ENCODE assay signal across 37 cellular contexts in the genomic region with DNA sequence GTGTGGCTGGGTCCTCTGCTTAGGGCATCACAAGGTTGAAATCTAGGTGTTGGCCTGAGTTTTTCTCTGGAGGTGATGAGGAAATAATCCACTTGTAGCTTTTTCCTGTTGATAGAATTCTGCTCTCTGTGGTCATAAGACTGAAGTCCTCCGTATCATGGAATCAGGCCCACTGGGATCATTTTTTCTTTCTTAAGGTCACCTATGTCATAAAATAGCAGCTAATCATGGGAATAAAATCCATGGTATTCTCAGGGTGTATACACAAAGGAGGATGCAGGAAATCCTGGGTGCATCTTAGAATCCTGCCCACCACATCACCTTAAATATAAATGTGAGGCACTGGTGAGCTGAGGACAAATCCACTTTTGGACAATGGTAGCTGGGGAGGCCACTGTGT.
DNase-seq lines count a peak whose midpoint lies in the region; ATAC-seq, FAIRE-seq and TF ChIP-seq lines count a peak whose summit lies in the region.
"Had no signal": no experiment of that assay in that cellular context is flagged by ENCODE, and none has a peak within 500 bp of the region (broad histone marks: within the 10 kb centered on the region; RNA-seq: fewer than 3 reads in every experiment).

No MANE protein-coding gene starts in this region.

- H3K27ac Mint-ChIP-seq in natural killer cell treated with Interleukin-12 subunit alpha and Interleukin-12 subunit beta and Interleukin-15 and Interleukin-18, amount 100 ng/mL, for 72 hours, result peak overlapping the region; percentile 32 to 41
- no peak overlapping the region for H3K27ac Mint-ChIP-seq in natural killer cell
- H3K27ac Mint-ChIP-seq in astrocyte (ENCODE audit: unreplicated experiment), result peak overlapping the region; percentile 90
- H3K27ac Mint-ChIP-seq in stimulated activated memory B cell treated with anti-CD40 and anti-IgM and Interleukin-4, amounts not matched to agents 10 μg/mL and 1 μg/mL and 100 μg/mL, for 72 hours, result peak overlapping the region; percentile 58
- H3K27ac Mint-ChIP-seq: activated CD4-positive, alpha-beta T cell treated with anti-CD3 and anti-CD28 coated beads, Interleukin-2, amount 10 ng/mL, durations not matched to agents 24 days and 14 days; activated naive CD4-positive, alpha-beta T cell treated with anti-CD3 and anti-CD28 coated beads, Interleukin-2, amount 50 U/mL, for 24 hours; B cell; effector memory CD8-positive, alpha-beta T cell had no signal

- TF ChIP-seq CTCF in natural killer cell (IDR thresholded peaks at IDR 0.05) (no peak), astrocyte (IDR thresholded peaks at IDR 0.05; ENCODE audit: insufficient read depth, low read depth, low read length) (no peak), keratinocyte (optimal IDR thresholded peaks at IDR 0.05 in 1 of 3, IDR thresholded peaks at IDR 0.05 in 1 of 3, conservative IDR thresholded peaks at IDR 0.05 in 1 of 3; ENCODE audit: extremely low read depth in 1 of 3, insufficient read depth in 2 of 3, low read length in 3 of 3) (no peak)

- no peaks in the 10 kb centered on the region for H3K9me3 Mint-ChIP-seq in natural killer cell treated with Interleukin-12 subunit alpha and Interleukin-12 subunit beta and Interleukin-15 and Interleukin-18, amount 100 ng/mL, for 72 hours
- H3K9me3 Mint-ChIP-seq in natural killer cell, result no peaks in the 10 kb centered on the region
- no peaks in the 10 kb centered on the region for H3K9me3 Mint-ChIP-seq in astrocyte (ENCODE audit: unreplicated experiment)
- H3K9me3 Mint-ChIP-seq in stimulated activated memory B cell treated with anti-CD40 and anti-IgM and Interleukin-4, amounts not matched to agents 10 μg/mL and 1 μg/mL and 100 μg/mL, for 72 hours, result no peaks in the 10 kb centered on the region
- H3K9me3 Mint-ChIP-seq: activated CD4-positive, alpha-beta T cell treated with anti-CD3 and anti-CD28 coated beads, Interleukin-2, amount 10 ng/mL, durations not matched to agents 24 days and 14 days; activated naive CD4-positive, alpha-beta T cell treated with anti-CD3 and anti-CD28 coated beads, Interleukin-2, amount 50 U/mL, for 24 hours; CD8-positive, alpha-beta memory T cell; effector memory CD8-positive, alpha-beta T cell; H9; naive thymus-derived CD8-positive, alpha-beta T cell had no signal

- no peak overlapping the region for H3K4me3 Mint-ChIP-seq in natural killer cell treated with Interleukin-12 subunit alpha and Interleukin-12 subunit beta and Interleukin-15 and Interleukin-18, amount 100 ng/mL, for 72 hours
- no peak overlapping the region for H3K4me3 Mint-ChIP-seq in natural killer cell
- H3K4me3 Mint-ChIP-seq in astrocyte (ENCODE audit: unreplicated experiment), result no peak overlapping the region
- no peak overlapping the region for H3K4me3 Mint-ChIP-seq in stimulated activated memory B cell treated with anti-CD40 and anti-IgM and Interleukin-4, amounts not matched to agents 10 μg/mL and 1 μg/mL and 100 μg/mL, for 72 hours
- H3K4me3 Mint-ChIP-seq: activated CD4-positive, alpha-beta T cell treated with anti-CD3 and anti-CD28 coated beads, Interleukin-2, amount 10 ng/mL, durations not matched to agents 24 days and 14 days; activated naive CD4-positive, alpha-beta T cell treated with anti-CD3 and anti-CD28 coated beads, Interleukin-2, amount 50 U/mL, for 24 hours; B cell; CD8-positive, alpha-beta memory T cell; effector memory CD8-positive, alpha-beta T cell; H9; naive thymus-derived CD8-positive, alpha-beta T cell had no signal

- dilution Hi-C loops in keratinocyte (cut with MboI; ENCODE audit: extremely low pct_ligation_motif_present, low sequenced_read_pairs), result no loop called here

- H3K4me3 ChIP-seq in astrocyte (ENCODE audit: insufficient read depth, low read depth, low read length) (no peak overlapping the region), keratinocyte (ENCODE audit: control insufficient read depth in 2 of 3, extremely low read depth in 1 of 3, insufficient read depth in 2 of 3, low read depth in 1 of 3, low read length in 3 of 3) (no peak overlapping the region)
- H3K4me3 ChIP-seq: pancreas, spleen, tibial nerve had no signal

- H3K79me2 ChIP-seq in astrocyte (ENCODE audit: insufficient read depth, low read length) (no peaks in the 10 kb centered on the region), keratinocyte (ENCODE audit: control insufficient read depth, insufficient read depth, low read length) (no peaks in the 10 kb centered on the region)

- H3K4me1 Mint-ChIP-seq in natural killer cell treated with Interleukin-12 subunit alpha and Interleukin-12 subunit beta and Interleukin-15 and Interleukin-18, amount 100 ng/mL, for 72 hours (ENCODE audit: low read depth in 2 of 2), result peaks cover 38 to 49% of the 10 kb centered on the region in 2 donors
- peaks cover 34 to 48% of the 10 kb centered on the region in 2 donors for H3K4me1 Mint-ChIP-seq in natural killer cell
- H3K4me1 Mint-ChIP-seq in astrocyte (ENCODE audit: low read depth, unreplicated experiment), result peaks cover 31% of the 10 kb centered on the region
- peaks cover 12% of the 10 kb centered on the region for H3K4me1 Mint-ChIP-seq in stimulated activated memory B cell treated with anti-CD40 and anti-IgM and Interleukin-4, amounts not matched to agents 10 μg/mL and 1 μg/mL and 100 μg/mL, for 72 hours

- no peaks in the 10 kb centered on the region for H3K27me3 Mint-ChIP-seq in natural killer cell treated with Interleukin-12 subunit alpha and Interleukin-12 subunit beta and Interleukin-15 and Interleukin-18, amount 100 ng/mL, for 72 hours
- H3K27me3 Mint-ChIP-seq in natural killer cell (ENCODE audit: low read depth in 2 of 2) (no peaks in the 10 kb centered on the region), astrocyte (ENCODE audit: low read depth, unreplicated experiment) (peaks cover 5% of the 10 kb centered on the region)
- no peaks in the 10 kb centered on the region for H3K27me3 Mint-ChIP-seq in stimulated activated memory B cell treated with anti-CD40 and anti-IgM and Interleukin-4, amounts not matched to agents 10 μg/mL and 1 μg/mL and 100 μg/mL, for 72 hours
- H3K27me3 Mint-ChIP-seq: activated CD4-positive, alpha-beta T cell treated with anti-CD3 and anti-CD28 coated beads, Interleukin-2, amount 10 ng/mL, durations not matched to agents 24 days and 14 days; activated naive CD4-positive, alpha-beta T cell treated with anti-CD3 and anti-CD28 coated beads, Interleukin-2, amount 50 U/mL, for 24 hours; B cell; CD8-positive, alpha-beta memory T cell; effector memory CD8-positive, alpha-beta T cell had no signal

- H3K4me2 ChIP-seq in astrocyte (ENCODE audit: low read length) (peak overlapping the region; percentile 57), keratinocyte (ENCODE audit: control insufficient read depth, extremely low read depth, insufficient read depth, low read depth, low read length) (peak overlapping the region; percentile 49)

- DNase-seq in natural killer cell treated with Interleukin-12 subunit alpha and Interleukin-12 subunit beta and Interleukin-15 and Interleukin-18, amount 100 ng/mL, for 72 hours (ENCODE audit: low spot score), result no peak
- no peak for DNase-seq in natural killer cell
- DNase-seq in astrocyte (ENCODE audit: low read depth), result peak; percentile 74
- DNase-seq in keratinocyte (ENCODE audit: low read depth, low spot score), result no peak
- no peak for DNase-seq in CD1c-positive myeloid dendritic cell (ENCODE audit: extremely low spot score)
- DNase-seq in AG08396 (ENCODE audit: low spot score), result no peak
- DNase-seq: activated CD4-positive, alpha-beta T cell treated with anti-CD3 and anti-CD28 coated beads, Interleukin-2, amount 10 ng/mL, durations not matched to agents 24 days and 14 days; activated CD8-positive, alpha-beta memory T cell treated with anti-CD3 and anti-CD28 coated beads for 24 hours; amygdala; caudate nucleus; CD8-positive, alpha-beta memory T cell; cortex of kidney; effector memory CD8-positive, alpha-beta T cell; erythroblast; H9; Karpas-422; midbrain; naive thymus-derived CD8-positive, alpha-beta T cell; NCI-H1436 treated with DMSO at 0.1 percent for 48 hours; NCI-H2081 treated with DMSO at 0.1 percent for 48 hours; NCI-H2227 treated with DMSO at 0.1 percent for 48 hours; NCI-H526 treated with DMSO at 0.1 percent for 48 hours; pancreas; right cardiac atrium; Right ventricle myocardium superior; spleen; stimulated activated CD8-positive, alpha-beta memory T cell treated with anti-CD3 and anti-CD28 coated beads, Interleukin-4, amount 100 ng/mL, for 48 hours; SW 1271 had no signal

- no peak overlapping the region for H2AFZ ChIP-seq in astrocyte (ENCODE audit: low read depth, low read length)
- no peak overlapping the region for H2AFZ ChIP-seq in keratinocyte (ENCODE audit: control insufficient read depth, low read length)

- no peaks in the 10 kb centered on the region for H3K9me1 ChIP-seq in keratinocyte (ENCODE audit: control insufficient read depth, extremely low read depth, insufficient read depth, low read length)

- H4K20me1 ChIP-seq in astrocyte (ENCODE audit: insufficient read depth, low read length) (no peaks in the 10 kb centered on the region), keratinocyte (ENCODE audit: control insufficient read depth, extremely low read depth, insufficient read depth, low read length) (no peaks in the 10 kb centered on the region)

- intact Hi-C loops in natural killer cell (cut with micrococcal nuclease), result no loop called here

- H3K9me3 ChIP-seq in astrocyte (ENCODE audit: insufficient read depth, low read depth, low read length) (no peaks in the 10 kb centered on the region), keratinocyte (ENCODE audit: control insufficient read depth, low read depth, low read length) (no peaks in the 10 kb centered on the region)
- H3K9me3 ChIP-seq: pancreas, spleen, tibial nerve had no signal

- no peak for ATAC-seq in natural killer cell treated with Interleukin-12 subunit alpha and Interleukin-12 subunit beta and Interleukin-15 and Interleukin-18, amount 100 ng/mL, for 72 hours
- ATAC-seq in natural killer cell, result no peak
- no peak for ATAC-seq in stimulated activated memory B cell treated with anti-CD40 and anti-IgM and Interleukin-4, amounts not matched to agents 10 μg/mL and 1 μg/mL and 100 μg/mL, for 72 hours
- no peak for ATAC-seq in GM18520 (IDR thresholded peaks at IDR 0.05; ENCODE audit: unreplicated experiment)
- ATAC-seq: effector memory CD8-positive, alpha-beta T cell; HepG2; naive thymus-derived CD8-positive, alpha-beta T cell; pancreas; right cardiac atrium had no signal

- FAIRE-seq in astrocyte (lab: Jason Lieb, UNC) (peak; percentile 39), keratinocyte (lab: Jason Lieb, UNC) (no peak)
- FAIRE-seq: A204.1, GM12891, HepG2, pancreas had no signal

- H3K4me1 ChIP-seq in astrocyte (ENCODE audit: insufficient read depth, low read length) (peaks cover 27% of the 10 kb centered on the region), keratinocyte (ENCODE audit: control insufficient read depth, extremely low read depth, insufficient read depth, low read length) (peaks cover 13% of the 10 kb centered on the region)
- H3K4me1 ChIP-seq: pancreas had no signal

- H3K27me3 ChIP-seq in astrocyte (ENCODE audit: insufficient read depth, low read length) (no peaks in the 10 kb centered on the region), keratinocyte (ENCODE audit: control insufficient read depth, extremely low read depth, insufficient read depth, low read length) (no peaks in the 10 kb centered on the region)
- H3K27me3 ChIP-seq: foreskin keratinocyte, pancreas, spleen, tibial nerve had no signal

- H3K36me3 Mint-ChIP-seq in natural killer cell treated with Interleukin-12 subunit alpha and Interleukin-12 subunit beta and Interleukin-15 and Interleukin-18, amount 100 ng/mL, for 72 hours, result no peaks in the 10 kb centered on the region
- H3K36me3 Mint-ChIP-seq in natural killer cell, result no peaks in the 10 kb centered on the region
- H3K36me3 Mint-ChIP-seq in astrocyte (ENCODE audit: low read depth, unreplicated experiment), result no peaks in the 10 kb centered on the region
- no peaks in the 10 kb centered on the region for H3K36me3 Mint-ChIP-seq in stimulated activated memory B cell treated with anti-CD40 and anti-IgM and Interleukin-4, amounts not matched to agents 10 μg/mL and 1 μg/mL and 100 μg/mL, for 72 hours
- H3K36me3 Mint-ChIP-seq: activated naive CD4-positive, alpha-beta T cell treated with anti-CD3 and anti-CD28 coated beads, Interleukin-2, amount 50 U/mL, for 24 hours; CD8-positive, alpha-beta memory T cell had no signal

- H3K36me3 ChIP-seq in astrocyte (ENCODE audit: insufficient read depth, low read length) (no peaks in the 10 kb centered on the region), keratinocyte (ENCODE audit: control insufficient read depth in 2 of 2, extremely low read depth in 1 of 2, insufficient read depth in 2 of 2, low read length in 2 of 2) (no peaks in the 10 kb centered on the region)
- H3K36me3 ChIP-seq: pancreas, spleen, tibial nerve had no signal

- H3K9ac ChIP-seq in astrocyte (ENCODE audit: low read length) (peak overlapping the region; percentile 67), keratinocyte (ENCODE audit: control insufficient read depth, extremely low read depth, insufficient read depth, low read length) (no peak overlapping the region)

- H3K27ac ChIP-seq in astrocyte (ENCODE audit: low read depth, low read length) (peak overlapping the region; percentile 84), keratinocyte (ENCODE audit: control insufficient read depth, insufficient read depth, low read length) (no peak overlapping the region)
- H3K27ac ChIP-seq: foreskin keratinocyte, pancreas, spleen, tibial nerve had no signal

Comparison
In these comparisons a context has a peak if more than half of its experiments do, and no peak if none do; other contexts are left out.
1. H3K27ac Mint-ChIP-seq: peak in natural killer cell treated with Interleukin-12 subunit alpha and Interleukin-12 subunit beta and Interleukin-15 and Interleukin-18, amount 100 ng/mL, for 72 hours (2 of 2), astrocyte (single experiment) and stimulated activated memory B cell treated with anti-CD40 and anti-IgM and Interleukin-4, amounts not matched to agents 10 μg/mL and 1 μg/mL and 100 μg/mL, for 72 hours (single experiment); none in natural killer cell (0 of 2).